Comparison of ENCODE assay signal across 19 cellular contexts in genomic region chr12:40989785-40990184, GRCh38.
"Had no signal": no experiment of that assay in that cellular context is flagged by ENCODE, and none has a peak within 500 bp of the region (broad histone marks: within the 10 kb centered on the region; RNA-seq: fewer than 3 reads in every experiment).

No MANE protein-coding gene starts in this region.

- DNase-seq: activated T-cell treated with anti-CD3 and anti-CD28 coated beads, Interleukin-2, amount 50 U/mL, for 1 hour; aorta; caudate nucleus; effector CD8-positive, alpha-beta T cell; foreskin melanocyte; glutamatergic neuron; kidney glomerular epithelial cell; left lung; naive thymus-derived CD4-positive, alpha-beta T cell; occipital lobe; right lobe of liver; small intestine; stimulated activated CD4-positive, alpha-beta T cell treated with anti-CD3 and anti-CD28 coated beads, Interleukin-2, amount 100 ng/mL, for 24 hours; stimulated activated naive CD8-positive, alpha-beta T cell treated with anti-CD3 and anti-CD28 coated beads, Interleukin-15, amount 100 ng/mL, for 72 hours had no signal

- H3K4me1 ChIP-seq: left lung, right lobe of liver, suprapubic skin had no signal

- H3K36me3 ChIP-seq: left lung, right lobe of liver, suprapubic skin had no signal

- H3K4me3 ChIP-seq: hepatocyte, left lung, lung, right lobe of liver, suprapubic skin, tibial nerve had no signal

- FAIRE-seq: small intestine, urothelium cell line had no signal

- H3K4me2 ChIP-seq: hepatocyte had no signal

- H3K79me2 ChIP-seq: hepatocyte had no signal

- H3K9me3 ChIP-seq: right lobe of liver, suprapubic skin had no signal

- H3K27ac ChIP-seq: hepatocyte, left lung, right lobe of liver, suprapubic skin had no signal

- H3K27me3 ChIP-seq: hepatocyte, left lung, right lobe of liver, suprapubic skin, tibial nerve had no signal

- H2AFZ ChIP-seq: hepatocyte had no signal
